ENCODE assay signal across 1 cellular context in the genomic region with DNA sequence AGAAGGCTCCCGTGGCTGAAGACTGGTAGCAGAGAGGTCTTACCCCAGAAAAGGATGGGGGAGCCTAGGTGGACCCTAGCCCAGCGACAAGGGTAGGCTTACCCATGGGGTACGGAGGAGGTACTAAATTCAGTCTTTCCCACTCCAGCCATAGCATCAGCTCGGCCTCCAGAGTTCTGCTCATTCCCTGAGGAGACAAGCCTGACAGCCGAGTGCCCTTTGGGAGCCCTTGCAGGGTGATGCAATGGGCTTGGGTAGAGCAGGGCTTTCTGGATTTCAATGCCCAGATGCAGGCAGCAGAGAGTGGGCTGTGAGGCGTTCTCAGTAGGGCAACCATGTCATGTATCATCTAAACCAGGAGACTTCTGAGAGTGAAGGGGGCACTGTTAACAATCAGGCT.
TF ChIP-seq lines count a peak whose summit lies in the region.

No MANE protein-coding gene starts in this region.

TF ChIP-seq in SK-N-SH, 30 proteins besides CTCF, POLR2A, EP300 and RAD21 (continued from another document):
- TF ChIP-seq REST (IDR thresholded peaks at IDR 0.05; ENCODE audit: low read depth, low read length) = no peak
- no peak for TF ChIP-seq RCOR1 (IDR thresholded peaks at IDR 0.05; ENCODE audit: low read length)
- no peak for TF ChIP-seq USF2 (IDR thresholded peaks at IDR 0.05; ENCODE audit: borderline replicate concordance, low read depth, low read length)
- no peak for TF ChIP-seq YY1 (IDR thresholded peaks at IDR 0.05; ENCODE audit: low read depth)
- no peak for TF ChIP-seq TCF12 (IDR thresholded peaks at IDR 0.05)
- no peak for TF ChIP-seq NFIC (IDR thresholded peaks at IDR 0.05; ENCODE audit: borderline replicate concordance)
- TF ChIP-seq USF1 (IDR thresholded peaks at IDR 0.05; ENCODE audit: borderline replicate concordance, low read depth) = no peak
- no peak for TF ChIP-seq FOXJ3 (CRISPR knock-in tag; IDR thresholded peaks at IDR 0.05)
- TF ChIP-seq ELF1 (IDR thresholded peaks at IDR 0.05) = no peak
- no peak for TF ChIP-seq GABPA (IDR thresholded peaks at IDR 0.05; ENCODE audit: low read depth)
